In genomic region chr4:182193261-182193660, GRCh38 we compare ENCODE assay signal across 24 cellular contexts. TPM values are rescaled to one million over a fixed set of nuclear protein-coding genes. Genes with fewer than 3 reads are reported as not detected.
"Had no signal": no experiment of that assay in that cellular context is flagged by ENCODE, and none has a peak within 500 bp of the region (broad histone marks: within the 10 kb centered on the region; RNA-seq: fewer than 3 reads in every experiment).

No MANE protein-coding gene starts in this region.

- H3K27ac ChIP-seq: colonic mucosa, esophagus squamous epithelium, gastroesophageal sphincter, upper lobe of left lung had no signal

- DNase-seq: activated CD4-positive, alpha-beta T cell treated with anti-CD3 and anti-CD28 coated beads for 1 hour; activated CD8-positive, alpha-beta memory T cell treated with anti-CD3 and anti-CD28 coated beads for 24 hours; activated CD8-positive, alpha-beta memory T cell treated with anti-CD3 and anti-CD28 coated beads, Interleukin-2, amount 50 U/mL, for 4 hours; activated T-cell treated with anti-CD3 and anti-CD28 coated beads, Interleukin-2, amount 50 U/mL, for 24 hours; aorta; colonic mucosa; esophagus squamous epithelium; head of caudate nucleus; islet precursor cell; left cardiac atrium; mucosa of descending colon; naive B cell; stimulated activated CD4-positive, alpha-beta T cell treated with anti-CD3 and anti-CD28 coated beads, Interleukin-2, amount 100 ng/mL, for 48 hours; stimulated activated CD8-positive, alpha-beta memory T cell treated with anti-CD3 and anti-CD28 coated beads, Interleukin-4, amount 100 ng/mL, for 48 hours; stimulated activated naive CD4-positive, alpha-beta T cell treated with Interleukin-2 at 50 U/mL for 16 hours; T-helper 9 cell; upper lobe of left lung had no signal

- H3K4me1 Mint-ChIP-seq: activated T-helper 17 cell treated with anti-CD3 and anti-CD28 coated beads, Interleukin-2, amount 50 U/mL, for 72 hours; central memory CD8-positive, alpha-beta T cell; memory B cell; naive B cell had no signal

- H3K27me3 ChIP-seq: colonic mucosa, esophagus squamous epithelium, gastroesophageal sphincter, upper lobe of left lung had no signal

- H3K9me3 Mint-ChIP-seq: activated T-cell treated with anti-CD3 and anti-CD28 coated beads, Interleukin-2, amount 50 U/mL, for 24 hours; activated T-helper 17 cell treated with anti-CD3 and anti-CD28 coated beads, Interleukin-2, amount 50 U/mL, for 72 hours; central memory CD8-positive, alpha-beta T cell; memory B cell had no signal

- H3K4me3 Mint-ChIP-seq: activated T-cell treated with anti-CD3 and anti-CD28 coated beads, Interleukin-2, amount 50 U/mL, for 24 hours; activated T-helper 17 cell treated with anti-CD3 and anti-CD28 coated beads, Interleukin-2, amount 50 U/mL, for 72 hours; central memory CD8-positive, alpha-beta T cell; memory B cell; naive B cell had no signal

- H3K4me1 ChIP-seq: colonic mucosa, upper lobe of left lung had no signal

- H3K4me3 ChIP-seq: colonic mucosa, esophagus squamous epithelium, gastroesophageal sphincter, mucosa of descending colon, upper lobe of left lung had no signal

- H3K27ac Mint-ChIP-seq: activated naive CD4-positive, alpha-beta T cell treated with anti-CD3 and anti-CD28 coated beads, Interleukin-2, amount 50 U/mL, for 72 hours; activated T-cell treated with anti-CD3 and anti-CD28 coated beads, Interleukin-2, amount 50 U/mL, for 24 hours; activated T-helper 17 cell treated with anti-CD3 and anti-CD28 coated beads, Interleukin-2, amount 50 U/mL, for 72 hours; memory B cell; naive B cell had no signal

- H3K36me3 Mint-ChIP-seq: activated naive CD4-positive, alpha-beta T cell treated with anti-CD3 and anti-CD28 coated beads, Interleukin-2, amount 50 U/mL, for 72 hours; memory B cell; naive B cell had no signal

- ATAC-seq: activated naive CD4-positive, alpha-beta T cell treated with anti-CD3 and anti-CD28 coated beads, Interleukin-2, amount 50 U/mL, for 72 hours; activated T-helper 17 cell treated with anti-CD3 and anti-CD28 coated beads, Interleukin-2, amount 50 U/mL, for 72 hours; gastroesophageal sphincter; mucosa of descending colon; sciatic nerve had no signal

- H3K9me3 ChIP-seq: colonic mucosa, esophagus squamous epithelium, gastroesophageal sphincter, mucosa of descending colon, upper lobe of left lung had no signal

- H3K36me3 ChIP-seq: colonic mucosa, esophagus squamous epithelium, gastroesophageal sphincter, upper lobe of left lung had no signal

- H3K27me3 Mint-ChIP-seq: activated T-cell treated with anti-CD3 and anti-CD28 coated beads, Interleukin-2, amount 50 U/mL, for 24 hours; activated T-helper 17 cell treated with anti-CD3 and anti-CD28 coated beads, Interleukin-2, amount 50 U/mL, for 72 hours; central memory CD8-positive, alpha-beta T cell; memory B cell; naive B cell had no signal

RNA-seq across cellular contexts. Expression of gene TENM3, which starts 49.9 kb away (rescaled TPM):
- total RNA-seq: activated naive CD4-positive, alpha-beta T cell treated with anti-CD3 and anti-CD28 coated beads, Interleukin-2, amount 50 U/mL, for 72 hours; activated T-helper 17 cell treated with anti-CD3 and anti-CD28 coated beads, Interleukin-2, amount 50 U/mL, for 72 hours; T-helper 1 cell treated with Interleukin-12 subunit alpha and Interleukin-12 subunit beta and Interleukin-4 antibody, amounts not matched to agents 30 ng/mL and 1 ng/mL, for 36 hours had no signal
